ENCODE assay signal across 9 cellular contexts in genomic region chr2:98167916-98168315, GRCh38.
"Had no signal": no experiment of that assay in that cellular context is flagged by ENCODE, and none has a peak within 500 bp of the region (broad histone marks: within the 10 kb centered on the region; RNA-seq: fewer than 3 reads in every experiment).

No MANE protein-coding gene starts in this region.

- H3K4me1 ChIP-seq: HAP-1 had no signal

- H3K9ac ChIP-seq: GM23248, KMS-11 had no signal

- H3K9me3 ChIP-seq: HAP-1 had no signal

- H2AFZ ChIP-seq: GM23248 had no signal

- H3K36me3 ChIP-seq: HAP-1 had no signal

- H3K27ac ChIP-seq: GM23248, KMS-11 had no signal

- H3K4me2 ChIP-seq: KMS-11 had no signal

- H3K4me3 ChIP-seq: GM23248, HAP-1 had no signal

- FAIRE-seq: HTR-8/SVneo had no signal

- DNase-seq: GM23248, GOT3, H7, IMR-90, KBM-7 had no signal

- ATAC-seq: HCT116 had no signal
